Comparison of ENCODE assay signal across 8 cellular contexts in genomic region chr2:63840785-63841253, GRCh38. TPM values are rescaled to one million over a fixed set of nuclear protein-coding genes. Genes with fewer than 3 reads are reported as not detected.
DNase-seq lines count a peak whose midpoint lies in the region; ATAC-seq and TF ChIP-seq lines count a peak whose summit lies in the region.

No MANE protein-coding gene starts in this region.

- H3K9me3 ChIP-seq in PC-9 (ENCODE audit: insufficient read depth, low read depth): no peaks in the 10 kb centered on the region
- no peaks in the 10 kb centered on the region for H3K9me3 ChIP-seq in esophagus (ENCODE audit: control insufficient read depth in 2 of 2, insufficient read depth in 1 of 2, low read depth in 1 of 2, low read length in 1 of 2)
- H3K9me3 ChIP-seq in mucosa of stomach (ENCODE audit: control insufficient read depth, low read length): no peaks in the 10 kb centered on the region

- H3K4me1 ChIP-seq in PC-9 (replicated peaks; ENCODE audit: insufficient read depth): peaks cover 36% of the 10 kb centered on the region
- peaks cover 0 to 4% of the 10 kb centered on the region in 2 donors for H3K4me1 ChIP-seq in esophagus (ENCODE audit: control insufficient read depth in 2 of 2, insufficient read depth in 2 of 2, low read length in 1 of 2)
- peaks cover 10% of the 10 kb centered on the region for H3K4me1 ChIP-seq in mucosa of stomach (ENCODE audit: control insufficient read depth, insufficient read depth, low read length)

- peak overlapping the region; percentile 95 for H3K9ac ChIP-seq in mucosa of stomach (ENCODE audit: low read length)

- CTCF ChIA-PET in PC-9 (lab: Charles Lee): interaction anchor here (0.5 to 1.2 kb wide), 2 partner anchors 19 to 252 kb away, joined by 3 to 5 read pairs; partner anchors contain the start of gene MDH1

- H3K27ac ChIP-seq in PC-9 (peak overlapping the region; percentile 85), esophagus (ENCODE audit: low read depth in 2 of 2, low read length in 1 of 2) (peak overlapping the region; percentile 97 to 99)

- in situ Hi-C loops in KBM-7 (cut with MboI; ENCODE audit: low pct_unique_long_range_greater_than_20kb, low sequenced_read_pairs): no loop called here

- BruUV-seq in PC-9 (replicated peaks; lab: Mats Ljungman, UMichigan): no TSS peak

- no peaks in the 10 kb centered on the region for H3K9me3 Mint-ChIP-seq in activated T-cell treated with anti-CD3 and anti-CD28 coated beads, Interleukin-2, amount 50 U/mL, for 4 hours

- H3K27me3 Mint-ChIP-seq in activated T-cell treated with anti-CD3 and anti-CD28 coated beads, Interleukin-2, amount 50 U/mL, for 4 hours (ENCODE audit: low read depth): no peaks in the 10 kb centered on the region

- H3K27me3 ChIP-seq in PC-9 (ENCODE audit: insufficient read depth, low read depth) (no peaks in the 10 kb centered on the region), esophagus (ENCODE audit: control insufficient read depth in 1 of 2, insufficient read depth in 2 of 2, low read length in 2 of 2) (no peaks in the 10 kb centered on the region), mucosa of stomach (ENCODE audit: control insufficient read depth, insufficient read depth, low read length) (no peaks in the 10 kb centered on the region)

- H2AFZ ChIP-seq in PC-9: peak overlapping the region; percentile 94

- H3K36me3 ChIP-seq in PC-9 (ENCODE audit: low read depth): no peaks in the 10 kb centered on the region
- no peaks in the 10 kb centered on the region for H3K36me3 ChIP-seq in esophagus (ENCODE audit: control insufficient read depth in 2 of 2, insufficient read depth in 2 of 2, low read length in 1 of 2)
- no peaks in the 10 kb centered on the region for H3K36me3 ChIP-seq in mucosa of stomach (ENCODE audit: control insufficient read depth, insufficient read depth, low read length)

- H3K9me2 ChIP-seq in PC-9 (ENCODE audit: insufficient read depth): no peaks in the 10 kb centered on the region

- H3K4me2 ChIP-seq in PC-9: peak overlapping the region; percentile 92

- DNase-seq in DMS53 treated with DMSO at 0.1 percent for 48 hours (lab: John Stamatoyannopoulos, UW; ENCODE audit: unreplicated experiment) (peak; percentile 93), KBM-7 (peak; percentile 98), PC-9 (peak; percentile 97 to 99)
- DNase-seq in activated T-cell treated with anti-CD3 and anti-CD28 coated beads, Interleukin-2, amount 50 U/mL, for 4 hours: peak; percentile 96
- peak; percentile 98 for DNase-seq in stimulated activated CD8-positive, alpha-beta memory T cell treated with anti-CD3 and anti-CD28 coated beads, Interleukin-4, amount 100 ng/mL, for 48 hours

- H3K79me2 ChIP-seq in PC-9 (ENCODE audit: low read depth): peaks cover 41% of the 10 kb centered on the region

- peak overlapping the region; percentile 90 for H3K4me3 ChIP-seq in PC-9
- peak overlapping the region; percentile 62 to 97 for H3K4me3 ChIP-seq in esophagus (ENCODE audit: low read depth in 1 of 2, low read length in 2 of 2)
- H3K4me3 ChIP-seq in mucosa of stomach (ENCODE audit: low read length): peak overlapping the region; percentile 86

- H4K20me1 ChIP-seq in PC-9 (ENCODE audit: insufficient read depth): no peaks in the 10 kb centered on the region; the same call in 1 of the 2 replicates

- H3K4me3 Mint-ChIP-seq in activated T-cell treated with anti-CD3 and anti-CD28 coated beads, Interleukin-2, amount 50 U/mL, for 4 hours: peak overlapping the region; percentile 99

- peak; percentile 90 for ATAC-seq in GM21723 (IDR thresholded peaks at IDR 0.05; ENCODE audit: unreplicated experiment)
- peak; percentile 94 to 95 for ATAC-seq in activated T-cell treated with anti-CD3 and anti-CD28 coated beads, Interleukin-2, amount 50 U/mL, for 4 hours

- TF ChIP-seq CTCF in PC-9 (conservative IDR thresholded peaks at IDR 0.05): no peak

- H3K36me3 Mint-ChIP-seq in activated T-cell treated with anti-CD3 and anti-CD28 coated beads, Interleukin-2, amount 50 U/mL, for 4 hours (ENCODE audit: insufficient read depth): no peaks in the 10 kb centered on the region

- intact Hi-C loops in PC-9 (cut with micrococcal nuclease; ENCODE audit: unreplicated experiment): loop anchor here (1.0 to 10.0 kb wide), 8 partner anchors 8 to 434 kb away; partner anchors contain the start of genes MDH1 and WDPCP

- POLR2A ChIA-PET in PC-9 (lab: Charles Lee; ENCODE audit: unreplicated experiment): interaction anchor here (0.7 to 1.2 kb wide), 4 partner anchors 9 to 1532 kb away, joined by 3 to 5 read pairs (median 4); no protein-coding TSS in a partner anchor

- peaks cover 43% of the 10 kb centered on the region for H3K4me1 Mint-ChIP-seq in activated T-cell treated with anti-CD3 and anti-CD28 coated beads, Interleukin-2, amount 50 U/mL, for 4 hours (ENCODE audit: low read depth)

- H3F3A ChIP-seq in PC-9 (ENCODE audit: insufficient read depth, low read depth): peaks cover 18% of the 10 kb centered on the region

- 0% methylated on average over 33 to 34 of the region's 34 CpGs for WGBS in esophagus, 2 donors

RNA-seq across cellular contexts. Expression of gene UGP2, which starts 0.9 kb away (rescaled TPM):
- total RNA-seq in PC-9 (2021): 83.5 and 89.5 TPM in 2 replicates
- 10 to 100 TPM; 46.1 to 48.6 (median 47.7) TPM for total RNA-seq in activated T-cell treated with anti-CD3 and anti-CD28 coated beads, Interleukin-2, amount 50 U/mL, for 4 hours
- 10 to 100 TPM; 75.3 to 79.9 TPM for polyA plus RNA-seq in esophagus

Comparison
In these comparisons a context has a peak if more than half of its experiments do, and no peak if none do; other contexts are left out.
1. Peak in every context shown above with its lines: DNase-seq, ATAC-seq, H3K4me3 ChIP-seq and H3K27ac ChIP-seq.